Comparison of ENCODE assay signal across 8 cellular contexts in genomic region chr13:44576396-44577235, GRCh38. TPM values are rescaled to one million over a fixed set of nuclear protein-coding genes. Genes with fewer than 3 reads are reported as not detected.
DNase-seq lines count a peak whose midpoint lies in the region; ATAC-seq and TF ChIP-seq lines count a peak whose summit lies in the region.

No MANE protein-coding gene starts in this region.

- DNase-seq in COR-L47 (lab: John Stamatoyannopoulos, UW) (peak; percentile 37), fibroblast of mammary gland (ENCODE audit: low read depth) (no peak), KG1 (lab: John Stamatoyannopoulos, UW) (no peak)
- DNase-seq in activated T-cell treated with anti-CD3 and anti-CD28 coated beads, Interleukin-2, amount 50 U/mL, for 1 hour, result peak; percentile 56

- ATAC-seq in GM21515 (IDR thresholded peaks at IDR 0.05; ENCODE audit: unreplicated experiment), result peak; percentile 30

- H3K9me3 ChIP-seq in neutrophil, result no peaks in the 10 kb centered on the region

- H3K4me3 ChIP-seq in fibroblast of mammary gland (ENCODE audit: control insufficient read depth, low read depth, low read length), result peak overlapping the region; percentile 78
- peak overlapping the region; percentile 81 to 93 for H3K4me3 ChIP-seq in neutrophil (ENCODE audit: low read depth in 1 of 2, low read length in 1 of 2)
- peak overlapping the region; percentile 82 for H3K4me3 ChIP-seq in urinary bladder (ENCODE audit: low read depth, low read length)

- H3K27ac ChIP-seq in neutrophil (peak overlapping the region; percentile 76), urinary bladder (ENCODE audit: low read depth) (peak overlapping the region; percentile 96)

- TF ChIP-seq CTCF in fibroblast of mammary gland (conservative IDR thresholded peaks at IDR 0.05; ENCODE audit: control insufficient read depth, insufficient read depth, low read depth, low read length) (no peak), neutrophil (IDR thresholded peaks at IDR 0.05) (no peak)

- TF ChIP-seq EP300 in Ishikawa (IDR thresholded peaks at IDR 0.05; ENCODE audit: borderline replicate concordance), result no peak

- H3K27me3 ChIP-seq in neutrophil, result peaks cover 51% of the 10 kb centered on the region

- H3K4me1 ChIP-seq in neutrophil (ENCODE audit: control insufficient read depth in 1 of 2, insufficient read depth in 1 of 2, low read depth in 1 of 2, low read length in 1 of 2) (peaks cover 15 to 19% of the 10 kb centered on the region in 2 experiments), urinary bladder (ENCODE audit: insufficient read depth) (no peaks in the 10 kb centered on the region)

- TF ChIP-seq RAD21 in Ishikawa (IDR thresholded peaks at IDR 0.05; ENCODE audit: low read depth), result no peak

- under 1% methylated on average over 109 of the region's 109 CpGs for WGBS in urinary bladder

- H3K36me3 ChIP-seq in neutrophil (no peaks in the 10 kb centered on the region), urinary bladder (ENCODE audit: insufficient read depth) (no peaks in the 10 kb centered on the region)

TF ChIP-seq in Ishikawa, 13 proteins besides CTCF, POLR2A, EP300 and RAD21:
- TF ChIP-seq NFIC (IDR thresholded peaks at IDR 0.05) (no peak), YY1 (IDR thresholded peaks at IDR 0.05; ENCODE audit: low read depth) (0 out of 2 replicates have a peak, but pooled peaks have one; percentile 16)

RNA-seq across cellular contexts. Expression of gene TSC22D1, which starts 0.5 kb away (rescaled TPM):
- total RNA-seq in urinary bladder, result 104 TPM
- 240 TPM for polyA plus RNA-seq in urinary bladder

Comparison
In these comparisons a context has a peak if more than half of its experiments do, and no peak if none do; other contexts are left out.
1. DNase-seq: peak in COR-L47 (single experiment) and activated T-cell treated with anti-CD3 and anti-CD28 coated beads, Interleukin-2, amount 50 U/mL, for 1 hour (single experiment); none in fibroblast of mammary gland (single experiment) and KG1 (single experiment).
2. Peak in every context shown above with its lines, with median percentiles within 50 percentile points of each other: H3K4me3 ChIP-seq.